In the genomic region with DNA sequence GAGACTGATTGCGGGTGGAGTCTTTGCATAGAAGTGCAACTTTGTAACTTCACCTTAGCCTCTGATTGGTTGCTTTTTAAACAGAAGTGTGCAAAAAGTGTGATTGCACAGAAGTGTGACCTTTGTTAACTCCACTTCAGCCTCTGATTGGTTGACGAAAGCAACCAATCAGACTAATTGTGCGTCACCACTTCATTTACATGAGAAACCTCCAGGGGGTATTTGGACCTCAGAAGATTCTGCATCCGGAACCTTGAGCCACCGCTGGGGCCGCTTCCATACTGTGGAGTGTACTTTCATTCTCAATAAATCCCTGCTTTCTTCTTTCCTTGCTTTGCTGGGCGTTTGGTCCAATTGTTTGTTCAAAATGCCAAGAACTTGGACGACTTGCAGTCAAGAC, we compare ENCODE assay signal across 8 cellular contexts. TPM values are rescaled to one million over a fixed set of nuclear protein-coding genes. Genes with fewer than 3 reads are reported as not detected.
DNase-seq lines count a peak whose midpoint lies in the region; ATAC-seq, FAIRE-seq and TF ChIP-seq lines count a peak whose summit lies in the region.

No MANE protein-coding gene starts in this region.

- no peak for FAIRE-seq in D721Med (lab: Jason Lieb, UNC)

- H3K36me3 ChIP-seq in SK-N-MC (ENCODE audit: insufficient read depth, low read length) (peaks cover 5% of the 10 kb centered on the region), testis (ENCODE audit: low read depth, missing control alignments) (no peaks in the 10 kb centered on the region)

- DNase-seq in activated CD8-positive, alpha-beta memory T cell treated with anti-CD3 and anti-CD28 coated beads, Interleukin-2, amount 10 ng/mL, durations not matched to agents 7 days and 5 days: no peak
- no peak for DNase-seq in activated CD8-positive, alpha-beta memory T cell treated with anti-CD3 and anti-CD28 coated beads for 24 hours
- no peak for DNase-seq in SK-N-MC (ENCODE audit: low read depth, low spot score)
- DNase-seq in foreskin keratinocyte: no peak
- peak; percentile 51 for DNase-seq in testis
- DNase-seq in activated gamma-delta T cell treated with Interleukin-2 at 50 U/mL for 16 hours: no peak
- no peak for DNase-seq in D721Med (ENCODE audit: insufficient read length, low spot score)

- peak overlapping the region; percentile 69 for H3K27ac Mint-ChIP-seq in activated CD8-positive, alpha-beta memory T cell treated with anti-CD3 and anti-CD28 coated beads, Interleukin-2, amount 10 ng/mL, durations not matched to agents 7 days and 5 days

- H3K4me3 ChIP-seq in SK-N-MC: peak overlapping the region; percentile 72
- no peak overlapping the region for H3K4me3 ChIP-seq in testis

- no peaks in the 10 kb centered on the region for H3K27me3 Mint-ChIP-seq in activated CD8-positive, alpha-beta memory T cell treated with anti-CD3 and anti-CD28 coated beads, Interleukin-2, amount 10 ng/mL, durations not matched to agents 7 days and 5 days

- peak overlapping the region; percentile 35 for H3K9ac ChIP-seq in SK-N-MC (ENCODE audit: insufficient read length)

- ATAC-seq in activated CD8-positive, alpha-beta memory T cell treated with anti-CD3 and anti-CD28 coated beads, Interleukin-2, amount 10 ng/mL, durations not matched to agents 7 days and 5 days: no peak
- peak; percentile 15 for ATAC-seq in foreskin keratinocyte
- no peak for ATAC-seq in HG03045 (IDR thresholded peaks at IDR 0.05; ENCODE audit: unreplicated experiment)

- TF ChIP-seq CTCF in foreskin keratinocyte (conservative IDR thresholded peaks at IDR 0.05) (no peak), testis (IDR thresholded peaks at IDR 0.05) (no peak), D721Med (IDR thresholded peaks at IDR 0.05; ENCODE audit: insufficient read depth, missing control alignments) (no peak)

- H3K4me3 Mint-ChIP-seq in activated CD8-positive, alpha-beta memory T cell treated with anti-CD3 and anti-CD28 coated beads, Interleukin-2, amount 10 ng/mL, durations not matched to agents 7 days and 5 days: peak overlapping the region; percentile 40

- peaks cover 21% of the 10 kb centered on the region for H3K36me3 Mint-ChIP-seq in activated CD8-positive, alpha-beta memory T cell treated with anti-CD3 and anti-CD28 coated beads, Interleukin-2, amount 10 ng/mL, durations not matched to agents 7 days and 5 days

- H3K9me3 ChIP-seq in SK-N-MC (ENCODE audit: low read depth, low read length): no peaks in the 10 kb centered on the region
- no peaks in the 10 kb centered on the region for H3K9me3 ChIP-seq in testis

- intact Hi-C loops in testis (cut with DNase I; ENCODE audit: low total_unique reads): no loop called here

- H3K9me3 Mint-ChIP-seq in activated CD8-positive, alpha-beta memory T cell treated with anti-CD3 and anti-CD28 coated beads, Interleukin-2, amount 10 ng/mL, durations not matched to agents 7 days and 5 days (ENCODE audit: low read depth): no peaks in the 10 kb centered on the region

- TF ChIP-seq POLR2A in testis (IDR thresholded peaks at IDR 0.05): no peak

- no peaks in the 10 kb centered on the region for H3K27me3 ChIP-seq in foreskin keratinocyte
- H3K27me3 ChIP-seq in testis: no peaks in the 10 kb centered on the region

- WGBS in testis, 2 donors: 41 to 52% methylated on average over 8 of the region's 8 CpGs

- peaks cover 53% of the 10 kb centered on the region for H3K4me1 Mint-ChIP-seq in activated CD8-positive, alpha-beta memory T cell treated with anti-CD3 and anti-CD28 coated beads, Interleukin-2, amount 10 ng/mL, durations not matched to agents 7 days and 5 days

- CTCF ChIA-PET in activated CD8-positive, alpha-beta memory T cell treated with anti-CD3 and anti-CD28 coated beads, Interleukin-2, amount 10 ng/mL, durations not matched to agents 7 days and 5 days (lab: Charles Lee): interaction anchor here (0.6 to 1.8 kb wide), 4 partner anchors 8 to 41 kb away, joined by 3 to 13 read pairs (median 4); no protein-coding TSS in a partner anchor

- H3K27ac ChIP-seq in SK-N-MC (peak overlapping the region; percentile 95), foreskin keratinocyte (peak overlapping the region; percentile 41), testis (peak overlapping the region in 1 of 2 donors; percentile 98)

- H3K4me1 ChIP-seq in foreskin keratinocyte (peaks cover 13% of the 10 kb centered on the region), testis (peaks cover 13% of the 10 kb centered on the region)

RNA-seq across cellular contexts. Expression of a gene that starts 1.6 kb away (rescaled TPM):
- total RNA-seq in activated CD8-positive, alpha-beta memory T cell treated with anti-CD3 and anti-CD28 coated beads, Interleukin-2, amount 10 ng/mL, durations not matched to agents 7 days and 5 days: 10 to 100 TPM; 47.3 to 49.5 TPM
- total RNA-seq in foreskin keratinocyte (15.4 and 16.1 TPM in 2 replicates), testis (10 to 100 TPM; 40.2 to 47.4 TPM)
- polyA plus RNA-seq in foreskin keratinocyte (4.4 and 4.7 TPM in 2 replicates), testis (ENCODE audit: insufficient read depth, low read depth, low replicate concordance) (19.1 TPM)
